Comparison of ENCODE assay signal across 1 cellular context in the genomic region with DNA sequence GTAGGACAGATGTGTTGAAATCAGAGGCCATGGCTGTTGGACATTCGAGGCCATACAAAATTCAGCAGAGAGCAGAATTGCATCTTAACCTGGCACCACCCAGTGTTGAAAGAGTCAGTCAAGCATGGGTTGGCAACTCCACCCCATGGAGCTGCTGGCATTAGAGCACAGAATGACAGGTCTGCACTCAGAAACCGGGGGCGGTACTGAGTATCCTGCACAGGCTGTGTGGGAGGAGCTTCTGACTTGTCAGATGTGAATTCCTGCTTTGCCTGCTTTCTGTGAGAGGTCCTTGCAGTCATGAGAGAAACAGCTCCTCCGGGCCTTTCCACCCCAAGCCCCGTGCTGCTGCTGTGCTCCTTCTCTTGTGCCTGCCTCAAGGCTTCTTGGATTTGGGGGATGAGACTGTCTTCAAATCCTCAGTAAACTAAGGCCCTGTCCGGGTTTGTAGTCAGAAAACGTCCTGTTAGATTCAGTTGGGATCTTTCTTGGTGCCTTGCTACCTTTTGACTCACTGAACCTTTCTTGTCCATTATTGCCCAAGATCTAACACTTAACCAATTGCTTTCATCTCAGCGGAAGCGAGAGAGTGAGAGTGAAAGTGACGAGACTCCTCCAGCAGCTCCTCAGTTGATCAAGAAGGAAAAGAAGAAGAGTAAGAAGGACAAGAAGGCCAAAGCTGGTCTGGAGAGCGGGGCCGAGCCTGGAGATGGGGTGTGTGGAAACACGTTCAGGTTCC.
TF ChIP-seq lines count a peak whose summit lies in the region.

No MANE protein-coding gene starts in this region.

TF ChIP-seq in HepG2, 621 proteins besides CTCF, POLR2A, EP300 and RAD21:
- no peak for TF ChIP-seq ZNF496 (CRISPR knock-in tag; IDR thresholded peaks at IDR 0.05; ENCODE audit: insufficient replicate concordance)
- no peak for TF ChIP-seq ZNF580 (CRISPR knock-in tag; IDR thresholded peaks at IDR 0.05; ENCODE audit: borderline replicate concordance, low read depth)
- TF ChIP-seq ZNF598 (CRISPR knock-in tag; IDR thresholded peaks at IDR 0.05; ENCODE audit: borderline replicate concordance) = no peak
- no peak for TF ChIP-seq ZNF264 (CRISPR knock-in tag; IDR thresholded peaks at IDR 0.05)
- TF ChIP-seq HNRNPL (IDR thresholded peaks at IDR 0.05; ENCODE audit: low read depth, low read length) = no peak
- no peak for TF ChIP-seq MXD4 (CRISPR knock-in tag; IDR thresholded peaks at IDR 0.05)
- TF ChIP-seq ZNF576 (CRISPR knock-in tag; IDR thresholded peaks at IDR 0.05) = no peak
- no peak for TF ChIP-seq SATB2 (CRISPR knock-in tag; IDR thresholded peaks at IDR 0.05)
- TF ChIP-seq ZMYM3 (CRISPR knock-in tag; IDR thresholded peaks at IDR 0.05) = no peak
- no peak for TF ChIP-seq HCFC1 (IDR thresholded peaks at IDR 0.05; ENCODE audit: low read depth, low read length)
- no peak for TF ChIP-seq ZNF318 (CRISPR knock-in tag; IDR thresholded peaks at IDR 0.05)
- TF ChIP-seq ZNF367 (CRISPR knock-in tag; IDR thresholded peaks at IDR 0.05; ENCODE audit: borderline replicate concordance) = no peak
- TF ChIP-seq ZNF33B (CRISPR knock-in tag; IDR thresholded peaks at IDR 0.05) = no peak
- TF ChIP-seq ZEB1 (IDR thresholded peaks at IDR 0.05; ENCODE audit: insufficient replicate concordance, low read depth) = no peak
- no peak for TF ChIP-seq MAFF (IDR thresholded peaks at IDR 0.05; ENCODE audit: low read depth, low read length)
- TF ChIP-seq TBP (CRISPR knock-in tag; IDR thresholded peaks at IDR 0.05) = no peak
- no peak for TF ChIP-seq ZNF841 (CRISPR knock-in tag; IDR thresholded peaks at IDR 0.05; ENCODE audit: borderline replicate concordance)
TF ChIP-seq in HepG2: peak in this region for 0.
